ENCODE assay signal across 19 cellular contexts in genomic region chr15:59736181-59736580, GRCh38. TPM values are rescaled to one million over a fixed set of nuclear protein-coding genes. Genes with fewer than 3 reads are reported as not detected.
DNase-seq lines count a peak whose midpoint lies in the region; ATAC-seq, FAIRE-seq and TF ChIP-seq lines count a peak whose summit lies in the region.
"Had no signal": no experiment of that assay in that cellular context is flagged by ENCODE, and none has a peak within 500 bp of the region (broad histone marks: within the 10 kb centered on the region; RNA-seq: fewer than 3 reads in every experiment).

No MANE protein-coding gene starts in this region.

- H3K27me3 ChIP-seq in H9 (ENCODE audit: insufficient read depth, low read length) = no peaks in the 10 kb centered on the region
- H3K27me3 ChIP-seq in H1 (replicated peaks in 1 of 4; ENCODE audit: control insufficient read depth in 3 of 4, extremely low read depth in 1 of 4, insufficient read depth in 3 of 4, low read length in 3 of 4) = no peaks in the 10 kb centered on the region
- no peaks in the 10 kb centered on the region for H3K27me3 ChIP-seq in mesendoderm (ENCODE audit: insufficient read depth, low read length, poor library complexity)
- H3K27me3 ChIP-seq in dorsolateral prefrontal cortex = peaks cover 0 to 16% (median 0%) of the 10 kb centered on the region in 45 donors

- intact Hi-C loops in dorsolateral prefrontal cortex (cut with DNase I) = no loop called here

- FAIRE-seq in H1 (lab: Jason Lieb, UNC) = no peak
- FAIRE-seq: GM12892, H54 had no signal

- no peak overlapping the region for H2BK15ac ChIP-seq in H9 (ENCODE audit: low read depth, low read length)
- no peak overlapping the region for H2BK15ac ChIP-seq in H1 (ENCODE audit: low read length)
- no peak overlapping the region for H2BK15ac ChIP-seq in mesendoderm (replicated peaks; ENCODE audit: low read depth)

- H4K5ac ChIP-seq in H9 (ENCODE audit: insufficient read length, low read depth, low read length) (no peak overlapping the region), H1 (ENCODE audit: insufficient read length, low read depth, low read length) (no peak overlapping the region), mesendoderm (ENCODE audit: low read length) (no peak overlapping the region)

- H3K79me2 ChIP-seq in H9 (ENCODE audit: insufficient read depth, low read length) (no peaks in the 10 kb centered on the region), H1 (ENCODE audit: control insufficient read depth in 1 of 2, insufficient read depth in 2 of 2, low read length in 2 of 2) (no peaks in the 10 kb centered on the region), mesendoderm (ENCODE audit: control insufficient read depth, insufficient read depth, low read length) (no peaks in the 10 kb centered on the region)

- no peak overlapping the region for H3K4me2 ChIP-seq in H9 (ENCODE audit: insufficient read depth, insufficient read length, low read length)
- H3K4me2 ChIP-seq in H1 (ENCODE audit: insufficient read depth in 1 of 2, low read depth in 2 of 2, low read length in 2 of 2) = no peak overlapping the region
- no peak overlapping the region for H3K4me2 ChIP-seq in mesendoderm (ENCODE audit: low read length)

- peaks cover 3% of the 10 kb centered on the region in 2 experiments; a peak in 3 of 4 replicates for H3K4me1 Mint-ChIP-seq in H9
- H3K4me1 Mint-ChIP-seq: CD4-positive, CD25-positive, alpha-beta regulatory T cell had no signal

- H3K36me3 Mint-ChIP-seq in H9 (ENCODE audit: insufficient read depth in 1 of 3, low read depth in 3 of 3) = no peaks in the 10 kb centered on the region
- H3K36me3 Mint-ChIP-seq: CD4-positive, CD25-positive, alpha-beta regulatory T cell had no signal

- no peak for TF ChIP-seq POLR2A in H1 (IDR thresholded peaks at IDR 0.05; ENCODE audit: control extremely low read depth in 1 of 2, low read depth in 2 of 2, low read length in 2 of 2)

- H3K27ac ChIP-seq in H9 (ENCODE audit: insufficient read length, low read depth, low read length) (no peak overlapping the region), H1 (ENCODE audit: low read depth, low read length) (no peak overlapping the region), mesendoderm (ENCODE audit: low read depth, low read length) (no peak overlapping the region), dorsolateral prefrontal cortex (no peak overlapping the region)
- H3K27ac ChIP-seq: RWPE1 had no signal

- TF ChIP-seq CTCF in H9 (conservative IDR thresholded peaks at IDR 0.05) (peak; percentile 45), H1 (IDR thresholded peaks at IDR 0.05; ENCODE audit: control extremely low read depth in 1 of 3, insufficient read depth in 1 of 3, low read depth in 1 of 3, low read length in 3 of 3) (peak; percentile 54 to 63 (median 56)), dorsolateral prefrontal cortex (IDR thresholded peaks at IDR 0.05 in 54 of 56, conservative IDR thresholded peaks at IDR 0.05 in 2 of 56; ENCODE audit: low read depth in 1 of 56, partially characterized antibody in 56 of 56) (no peak)

- H3K4ac ChIP-seq in H9 (ENCODE audit: low read depth, low read length) (no peak overlapping the region), H1 (replicated peaks; ENCODE audit: insufficient read length, low read depth, low read length) (no peak overlapping the region), mesendoderm (ENCODE audit: low read depth, low read length) (no peak overlapping the region)

- H3K4me3 Mint-ChIP-seq in H9 = no peak overlapping the region
- H3K4me3 Mint-ChIP-seq: CD4-positive, CD25-positive, alpha-beta regulatory T cell had no signal

- H3K18ac ChIP-seq in H9 (ENCODE audit: insufficient read length, low read depth, low read length) (no peak overlapping the region), H1 (ENCODE audit: extremely low read depth, low read length) (no peak overlapping the region), mesendoderm (ENCODE audit: low read length) (no peak overlapping the region)

- H3K9ac ChIP-seq in H9 (ENCODE audit: extremely low read depth, insufficient read length, low read length) (no peak overlapping the region), H1 (replicated peaks in 1 of 4; ENCODE audit: extremely low read depth in 1 of 4, low read depth in 3 of 4, low read length in 3 of 4) (no peak overlapping the region), mesendoderm (ENCODE audit: low read length) (no peak overlapping the region)

- H3K56ac ChIP-seq in H9 (ENCODE audit: insufficient read length, low read depth, low read length) = no peak overlapping the region
- H3K56ac ChIP-seq in H1 (replicated peaks; ENCODE audit: insufficient read length, low read depth, low read length) = no peak overlapping the region
- H3K56ac ChIP-seq in mesendoderm (ENCODE audit: low read length) = no peak overlapping the region

- no peak overlapping the region for H2AFZ ChIP-seq in H9 (ENCODE audit: low read length)
- no peak overlapping the region for H2AFZ ChIP-seq in H1 (ENCODE audit: low read length)

- H3K9me3 ChIP-seq in H9 (ENCODE audit: control insufficient read depth, low read depth, low read length) (no peaks in the 10 kb centered on the region), H1 (ENCODE audit: insufficient read depth in 2 of 2, low read depth in 1 of 2, low read length in 1 of 2) (no peaks in the 10 kb centered on the region)

- no peak overlapping the region for H2BK5ac ChIP-seq in H9 (ENCODE audit: insufficient read length, low read length)
- no peak overlapping the region for H2BK5ac ChIP-seq in H1 (ENCODE audit: low read depth, low read length)
- H2BK5ac ChIP-seq in mesendoderm (ENCODE audit: low read length) = no peak overlapping the region

- no peak overlapping the region for H2AK5ac ChIP-seq in H9 (ENCODE audit: insufficient read length, low read length)
- no peak overlapping the region for H2AK5ac ChIP-seq in H1 (ENCODE audit: low read depth, low read length)
- H2AK5ac ChIP-seq in mesendoderm (ENCODE audit: low read length) = no peak overlapping the region

- POLR2A ChIA-PET in H1 (lab: Charles Lee; ENCODE audit: partially characterized antibody) = no interaction called here

- H3K36me3 ChIP-seq in H1 (ENCODE audit: control insufficient read depth in 2 of 4, insufficient read depth in 4 of 4, low read length in 3 of 4) (no peaks in the 10 kb centered on the region), mesendoderm (ENCODE audit: control insufficient read depth, insufficient read depth, low read length) (no peaks in the 10 kb centered on the region)

- ATAC-seq in HG03135 (IDR thresholded peaks at IDR 0.05; ENCODE audit: unreplicated experiment) = no peak

- H3K14ac ChIP-seq in H9 (ENCODE audit: insufficient read depth, low read length) (no peak overlapping the region), H1 (ENCODE audit: insufficient read length) (no peak overlapping the region)

- H3K23me2 ChIP-seq in H9 (ENCODE audit: insufficient read length, low read depth, low read length, poor library complexity, severe bottlenecking) (no peaks in the 10 kb centered on the region), H1 (ENCODE audit: low read depth, low read length) (no peaks in the 10 kb centered on the region)

- H2BK12ac ChIP-seq in H9 (ENCODE audit: insufficient read length, low read depth, low read length) (no peak overlapping the region), H1 (ENCODE audit: low read depth, low read length) (no peak overlapping the region)

- CTCF ChIA-PET in H1 (lab: Charles Lee; ENCODE audit: partially characterized antibody) = interaction anchor here (1.0 to 3.7 kb wide), 4 partner anchors 11 to 26 kb away, joined by 3 to 29 read pairs (median 11); no protein-coding TSS in a partner anchor

- H3K23ac ChIP-seq in H9 (ENCODE audit: insufficient read length, low read depth, low read length) = no peak overlapping the region
- no peak overlapping the region for H3K23ac ChIP-seq in H1 (ENCODE audit: insufficient read length)
- no peak overlapping the region for H3K23ac ChIP-seq in mesendoderm (ENCODE audit: low read length)

- no peak overlapping the region for H3T11ph ChIP-seq in H9 (ENCODE audit: low read length)

- no peak overlapping the region for H4K8ac ChIP-seq in H9 (replicated peaks; ENCODE audit: insufficient read length, low read depth, low read length)
- H4K8ac ChIP-seq in H1 (ENCODE audit: extremely low read depth, insufficient read depth, low read length) = no peak overlapping the region
- no peak overlapping the region for H4K8ac ChIP-seq in mesendoderm (ENCODE audit: low read depth, low read length)

- H2BK120ac ChIP-seq in H9 (ENCODE audit: low read depth, low read length, poor library complexity, severe bottlenecking) (no peak overlapping the region), H1 (replicated peaks; ENCODE audit: low read depth, low read length) (no peak overlapping the region), mesendoderm (ENCODE audit: low read depth, low read length) (no peak overlapping the region)

- no peak for TF ChIP-seq EP300 in H1 (IDR thresholded peaks at IDR 0.05; ENCODE audit: borderline replicate concordance in 1 of 2, low read depth in 2 of 2, low read length in 2 of 2)

- H4K91ac ChIP-seq in H9 (ENCODE audit: insufficient read length, low read depth, low read length) (no peak overlapping the region), H1 (replicated peaks; ENCODE audit: insufficient read length, low read length) (no peak overlapping the region)

- H2BK20ac ChIP-seq in H9 (ENCODE audit: low read depth, low read length, poor library complexity, severe bottlenecking) = no peak overlapping the region
- H2BK20ac ChIP-seq in H1 (ENCODE audit: low read length) = no peak overlapping the region

- no peaks in the 10 kb centered on the region for H3K79me1 ChIP-seq in H9 (ENCODE audit: insufficient read depth, low read depth, low read length, poor library complexity, severe bottlenecking)
- H3K79me1 ChIP-seq in H1 (ENCODE audit: low read depth, low read length) = no peaks in the 10 kb centered on the region
- H3K79me1 ChIP-seq in mesendoderm (ENCODE audit: low read length) = no peaks in the 10 kb centered on the region

- H3K4me3 ChIP-seq in H1 (ENCODE audit: extremely low read depth in 1 of 4, insufficient read depth in 2 of 4, low read depth in 3 of 4, low read length in 4 of 4) (no peak overlapping the region), mesendoderm (ENCODE audit: low read length) (no peak overlapping the region), dorsolateral prefrontal cortex (no peak overlapping the region)

- H3K4me1 ChIP-seq in H9 (ENCODE audit: insufficient read depth, low read length) (no peaks in the 10 kb centered on the region), H1 (replicated peaks in 1 of 4; ENCODE audit: control insufficient read depth in 3 of 4, insufficient read depth in 4 of 4, low read length in 3 of 4) (no peaks in the 10 kb centered on the region), mesendoderm (ENCODE audit: control insufficient read depth, low read depth, low read length) (no peaks in the 10 kb centered on the region)

- WGBS in H9 (ENCODE audit: extremely low coverage, insufficient read length, low lambda C conversion rate) = no CpG with 5 or more reads among the region's 7 CpGs
- 88% methylated on average over 7 of the region's 7 CpGs; no CpG with 5 or more reads in 1 of the 2 experiments for WGBS in H1 (ENCODE audit: extremely low coverage in 1 of 2, insufficient coverage in 1 of 2, insufficient read length in 1 of 2, insufficient replicate concordance in 2 of 2, low coverage in 1 of 2, low lambda C conversion rate in 2 of 2, missing lambda C conversion rate in 1 of 2), 2 experiments
- WGBS in mesendoderm (ENCODE audit: extremely low coverage, insufficient coverage, low lambda C conversion rate) = no CpG with 5 or more reads among the region's 7 CpGs

- no peaks in the 10 kb centered on the region; the same call in 1 of the 2 replicates for H3K27me3 Mint-ChIP-seq in H9 (ENCODE audit: low read depth)

- H3K27ac Mint-ChIP-seq in H9 = no peak overlapping the region
- H3K27ac Mint-ChIP-seq: CD4-positive, CD25-positive, alpha-beta regulatory T cell had no signal

- DNase-seq in NCI-H146 (lab: John Stamatoyannopoulos, UW) = peak; percentile 1
- no peak for DNase-seq in NCI-H146 treated with DMSO at 0.1 percent for 48 hours (lab: John Stamatoyannopoulos, UW; ENCODE audit: unreplicated experiment)
- peak; percentile 35 for DNase-seq in H9
- no peak for DNase-seq in H1 (ENCODE audit: low read depth in 1 of 2, low spot score in 2 of 2)
- DNase-seq in mesendoderm = peak; percentile 15
- DNase-seq in dorsolateral prefrontal cortex = no peak
- no peak for DNase-seq in NOMO-1 treated with dmso at 0.1 percent for 144 hours (lab: John Stamatoyannopoulos, UW; ENCODE audit: unreplicated experiment)
- DNase-seq: Calu3; CD4-positive, CD25-positive, alpha-beta regulatory T cell; DND-41; GDM1; NCI-H1417 treated with DMSO at 0.1 percent for 48 hours; NCI-H2081; NCI-H524 treated with DMSO at 0.1 percent for 48 hours; NK-92 treated with Interleukin-12 subunit alpha and Interleukin-12 subunit beta, amount 100 ng/mL, for 24 hours had no signal

- H4K20me1 ChIP-seq in H9 (ENCODE audit: control insufficient read depth, insufficient read depth, insufficient read length) (no peaks in the 10 kb centered on the region), H1 (replicated peaks in 1 of 2; ENCODE audit: control insufficient read depth in 1 of 2, insufficient read depth in 2 of 2, low read length in 2 of 2) (no peaks in the 10 kb centered on the region)

- no peaks in the 10 kb centered on the region; a peak in 1 of 5 replicates for H3K9me3 Mint-ChIP-seq in H9
- H3K9me3 Mint-ChIP-seq: CD4-positive, CD25-positive, alpha-beta regulatory T cell had no signal

- peak; percentile 44 to 49 for TF ChIP-seq RAD21 in H1 (IDR thresholded peaks at IDR 0.05 in 1 of 2, conservative IDR thresholded peaks at IDR 0.05 in 1 of 2; ENCODE audit: low read depth in 2 of 2, low read length in 2 of 2)

RNA-seq across cellular contexts. Expression of gene BNIP2, which starts 47.1 kb away (rescaled TPM):
- total RNA-seq in H9 (2021) (43.0 and 43.5 TPM in 2 replicates), dorsolateral prefrontal cortex (10 to 100 TPM; 30.0 to 65.9 (median 43.4) TPM)
- total RNA-seq in H1 (2021; fragmentation: NEBNext Ultra II Directional; extraction: Animal tissue kit (Norgen Biotek cat#: 25700)) = 40.6 and 41.6 TPM in 2 replicates
- polyA plus RNA-seq in H1 (2011; rRNA removed) = 11.8 and 17.5 TPM in 2 replicates
- 26.2 TPM for polyA plus RNA-seq in H1 (2011; cell fraction: cytosol; rRNA removed)
- polyA plus RNA-seq in H1 (2011; cell fraction: nucleus; rRNA removed) = 14.3 TPM
- polyA plus RNA-seq in H1 (2012, experiment 1 of 2) = 22.0 to 36.7 TPM (median 29.9 TPM) in 4 replicates
- 1.8 TPM for polyA plus RNA-seq in H1 (2012, experiment 2 of 2)
- polyA plus RNA-seq in H1 (2013, experiment 1 of 2) = 23.1 TPM
- 23.7 TPM for polyA plus RNA-seq in H1 (2013, experiment 2 of 2)
- polyA minus RNA-seq in H1 (2011; rRNA and poly(A)+ RNA removed) = 7.5 and 10.5 TPM in 2 replicates
- polyA minus RNA-seq in H1 (2011; cell fraction: cytosol; rRNA and poly(A)+ RNA removed) = 42.6 TPM
- 33.0 TPM for polyA minus RNA-seq in H1 (2011; cell fraction: nucleus; rRNA and poly(A)+ RNA removed)
- 27.4 TPM for polyA plus RNA-seq in mesendoderm (2013, experiment 1 of 2)
- polyA plus RNA-seq in mesendoderm (2013, experiment 2 of 2) = 28.2 TPM

Comparison
In these comparisons a context has a peak if more than half of its experiments do, and no peak if none do; other contexts are left out.
1. DNase-seq: peak in NCI-H146 (single experiment), H9 (single experiment) and mesendoderm (single experiment); none in NCI-H146 treated with DMSO at 0.1 percent for 48 hours (single experiment), H1 (0 of 2), dorsolateral prefrontal cortex (0 of 10) and NOMO-1 treated with dmso at 0.1 percent for 144 hours (single experiment).
2. CTCF ChIP-seq: peak in H9 (single experiment) and H1 (3 of 3); none in dorsolateral prefrontal cortex (0 of 56).